Comparison of ENCODE assay signal across 8 cellular contexts in genomic region chr2:160666019-160666676, GRCh38.
A peak's percentile ranks its signal among the peaks of the same experiment; 100 is the strongest.
DNase-seq lines count a peak whose midpoint lies in the region; ATAC-seq lines count a peak whose summit lies in the region.

No MANE protein-coding gene starts in this region.

- peak; percentile 88 for ATAC-seq in activated CD8-positive, alpha-beta memory T cell treated with anti-CD3 and anti-CD28 coated beads, Interleukin-2, amount 10 ng/mL, durations not matched to agents 7 days and 5 days
- peak; percentile 89 for ATAC-seq in HG03066 (IDR thresholded peaks at IDR 0.05; ENCODE audit: low read depth, unreplicated experiment)

- peaks cover 20% of the 10 kb centered on the region for H3K4me1 Mint-ChIP-seq in activated CD8-positive, alpha-beta memory T cell treated with anti-CD3 and anti-CD28 coated beads, Interleukin-2, amount 10 ng/mL, durations not matched to agents 7 days and 5 days

- peak overlapping the region; percentile 1 to 26 for H3K4me3 ChIP-seq in muscle layer of duodenum (ENCODE audit: low read depth in 1 of 2, low read length in 2 of 2)

- H3K4me1 ChIP-seq in muscle layer of duodenum (ENCODE audit: control insufficient read depth in 1 of 2, insufficient read depth in 2 of 2, low read length in 2 of 2) = peaks cover 5 to 20% of the 10 kb centered on the region in 2 donors

- H3K27ac Mint-ChIP-seq in activated CD8-positive, alpha-beta memory T cell treated with anti-CD3 and anti-CD28 coated beads, Interleukin-2, amount 10 ng/mL, durations not matched to agents 7 days and 5 days = peak overlapping the region; percentile 38

- H3K9me3 Mint-ChIP-seq in activated CD8-positive, alpha-beta memory T cell treated with anti-CD3 and anti-CD28 coated beads, Interleukin-2, amount 10 ng/mL, durations not matched to agents 7 days and 5 days (ENCODE audit: low read depth) = no peaks in the 10 kb centered on the region

- no peaks in the 10 kb centered on the region for H3K36me3 Mint-ChIP-seq in activated CD8-positive, alpha-beta memory T cell treated with anti-CD3 and anti-CD28 coated beads, Interleukin-2, amount 10 ng/mL, durations not matched to agents 7 days and 5 days

- DNase-seq in activated CD8-positive, alpha-beta memory T cell treated with anti-CD3 and anti-CD28 coated beads, Interleukin-2, amount 10 ng/mL, durations not matched to agents 7 days and 5 days = no peak
- DNase-seq in activated CD8-positive, alpha-beta memory T cell treated with anti-CD3 and anti-CD28 coated beads, Interleukin-2, amount 50 U/mL, for 4 hours = no peak
- DNase-seq in NOMO-1 (lab: John Stamatoyannopoulos, UW; ENCODE audit: unreplicated experiment in 2 of 2) = peak; percentile 43 to 88
- peak; percentile 99 to 100 for DNase-seq in dermis microvascular lymphatic vessel endothelial cell (ENCODE audit: low read depth in 2 of 2)
- DNase-seq in HuH-7.5 (ENCODE audit: low spot score) = no peak
- DNase-seq in NCI-H1048 (lab: John Stamatoyannopoulos, UW) = no peak

- peak overlapping the region; percentile 87 for H3K27ac ChIP-seq in muscle layer of duodenum (ENCODE audit: low read length)

- CTCF ChIA-PET in activated CD8-positive, alpha-beta memory T cell treated with anti-CD3 and anti-CD28 coated beads, Interleukin-2, amount 10 ng/mL, durations not matched to agents 7 days and 5 days (lab: Charles Lee) = interaction anchor here (1.3 kb wide), 1 partner anchor 15 kb away, joined by 3 read pairs; no protein-coding TSS in a partner anchor

- H3K9me3 ChIP-seq in muscle layer of duodenum (ENCODE audit: control insufficient read depth in 1 of 2, low read length in 2 of 2) = no peaks in the 10 kb centered on the region

- no peaks in the 10 kb centered on the region for H3K27me3 ChIP-seq in muscle layer of duodenum (ENCODE audit: low read depth, low read length)

- H3K4me3 Mint-ChIP-seq in activated CD8-positive, alpha-beta memory T cell treated with anti-CD3 and anti-CD28 coated beads, Interleukin-2, amount 10 ng/mL, durations not matched to agents 7 days and 5 days = peak overlapping the region; percentile 18

- H3K27me3 Mint-ChIP-seq in activated CD8-positive, alpha-beta memory T cell treated with anti-CD3 and anti-CD28 coated beads, Interleukin-2, amount 10 ng/mL, durations not matched to agents 7 days and 5 days = peaks cover 3% of the 10 kb centered on the region

- H3K36me3 ChIP-seq in muscle layer of duodenum (ENCODE audit: control insufficient read depth in 1 of 2, insufficient read depth in 2 of 2, low read length in 2 of 2) = no peaks in the 10 kb centered on the region

Comparison
In these comparisons a context has a peak if more than half of its experiments do, and no peak if none do; other contexts are left out.
1. DNase-seq: peak in NOMO-1 (2 of 2) and dermis microvascular lymphatic vessel endothelial cell (2 of 2); none in activated CD8-positive, alpha-beta memory T cell treated with anti-CD3 and anti-CD28 coated beads, Interleukin-2, amount 10 ng/mL, durations not matched to agents 7 days and 5 days (single experiment), activated CD8-positive, alpha-beta memory T cell treated with anti-CD3 and anti-CD28 coated beads, Interleukin-2, amount 50 U/mL, for 4 hours (single experiment), HuH-7.5 (single experiment) and NCI-H1048 (single experiment).